In genomic region chr14:51396222-51396815, GRCh38 we compare ENCODE assay signal across 10 cellular contexts.
A peak's percentile ranks its signal among the peaks of the same experiment; 100 is the strongest.
DNase-seq lines count a peak whose midpoint lies in the region; ATAC-seq lines count a peak whose summit lies in the region.
"Had no signal": no experiment of that assay in that cellular context is flagged by ENCODE, and none has a peak within 500 bp of the region (broad histone marks: within the 10 kb centered on the region; RNA-seq: fewer than 3 reads in every experiment).

No MANE protein-coding gene starts in this region.

- peaks cover 8 to 10% of the 10 kb centered on the region in 2 donors for H3K27me3 Mint-ChIP-seq in stimulated activated naive B cell treated with anti-CD40 and anti-IgM and Interleukin-4, amounts not matched to agents 10 μg/mL and 1 μg/mL and 100 μg/mL, for 72 hours

- H3K9ac ChIP-seq in endocrine pancreas (ENCODE audit: control insufficient read depth, insufficient read depth, low read length): no peak overlapping the region

- intact Hi-C loops in Right ventricle myocardium inferior (cut with DNase I) (loop anchor here (5.0 to 10.0 kb wide), 3 partner anchors 64 to 258 kb away; partner anchors contain the start of gene FRMD6), cardiac septum (cut with DNase I) (no loop called here)

- no peaks in the 10 kb centered on the region for H3K9me3 ChIP-seq in endocrine pancreas (ENCODE audit: control insufficient read depth, low read length)
- H3K9me3 ChIP-seq: neutrophil had no signal

- H3K4me1 ChIP-seq in endocrine pancreas (ENCODE audit: control insufficient read depth, insufficient read depth, low read length): peaks cover 6% of the 10 kb centered on the region

- H3K4me1 Mint-ChIP-seq in stimulated activated naive B cell treated with anti-CD40 and anti-IgM and Interleukin-4, amounts not matched to agents 10 μg/mL and 1 μg/mL and 100 μg/mL, for 72 hours: no peaks in the 10 kb centered on the region

- H3K27ac Mint-ChIP-seq in stimulated activated naive B cell treated with anti-CD40 and anti-IgM and Interleukin-4, amounts not matched to agents 10 μg/mL and 1 μg/mL and 100 μg/mL, for 72 hours: no peak overlapping the region

- no peaks in the 10 kb centered on the region for H3K9me3 Mint-ChIP-seq in stimulated activated naive B cell treated with anti-CD40 and anti-IgM and Interleukin-4, amounts not matched to agents 10 μg/mL and 1 μg/mL and 100 μg/mL, for 72 hours

- peaks cover 3% of the 10 kb centered on the region for H3K27me3 ChIP-seq in endocrine pancreas (ENCODE audit: control insufficient read depth, insufficient read depth, low read length)

- H3K4me3 Mint-ChIP-seq in stimulated activated naive B cell treated with anti-CD40 and anti-IgM and Interleukin-4, amounts not matched to agents 10 μg/mL and 1 μg/mL and 100 μg/mL, for 72 hours: no peak overlapping the region

- peak overlapping the region; percentile 11 for H3K4me3 ChIP-seq in endocrine pancreas (ENCODE audit: control insufficient read depth, insufficient read depth, low read length)

- peak; percentile 32 for ATAC-seq in Right ventricle myocardium inferior
- ATAC-seq in stimulated activated naive B cell treated with anti-CD40 and anti-IgM and Interleukin-4, amounts not matched to agents 10 μg/mL and 1 μg/mL and 100 μg/mL, for 72 hours (replicated peaks): no peak

- H3K36me3 ChIP-seq in endocrine pancreas (ENCODE audit: control insufficient read depth, insufficient read depth, low read length): no peaks in the 10 kb centered on the region
- H3K36me3 ChIP-seq: neutrophil had no signal

- H3K36me3 Mint-ChIP-seq in stimulated activated naive B cell treated with anti-CD40 and anti-IgM and Interleukin-4, amounts not matched to agents 10 μg/mL and 1 μg/mL and 100 μg/mL, for 72 hours: no peaks in the 10 kb centered on the region

- DNase-seq in Right ventricle myocardium inferior (ENCODE audit: missing footprints): no peak
- DNase-seq in cardiac septum (ENCODE audit: low spot score): no peak
- DNase-seq in myocyte (ENCODE audit: low read depth): peak; percentile 91
- no peak for DNase-seq in HUDEP-2 (lab: John Stamatoyannopoulos, UW; ENCODE audit: unreplicated experiment in 76 of 76)
- no peak for DNase-seq in cortex of kidney (lab: John Stamatoyannopoulos, UW)
- no peak for DNase-seq in NCI-H2029 (lab: John Stamatoyannopoulos, UW)
- DNase-seq in stimulated activated naive B cell treated with anti-CD40 and anti-IgM and Interleukin-4, amounts not matched to agents 10 μg/mL and 1 μg/mL and 100 μg/mL, for 72 hours: no peak
- DNase-seq: NCI-H345 had no signal
